ENCODE assay signal across 1 cellular context in genomic region chr20:43900062-43900461, GRCh38.
TF ChIP-seq lines count a peak whose summit lies in the region.

No MANE protein-coding gene starts in this region.

TF ChIP-seq in IMR-90, 13 proteins besides CTCF, POLR2A, EP300 and RAD21 (continued from another document):
- TF ChIP-seq ELK1 (IDR thresholded peaks at IDR 0.05; ENCODE audit: borderline replicate concordance, low read depth, low read length), result no peak
